ENCODE assay signal across 8 cellular contexts in genomic region chr17:17849863-17850373, GRCh38. TPM values are rescaled to one million over a fixed set of nuclear protein-coding genes. Genes with fewer than 3 reads are reported as not detected.
DNase-seq lines count a peak whose midpoint lies in the region; ATAC-seq and TF ChIP-seq lines count a peak whose summit lies in the region.

No MANE protein-coding gene starts in this region.

- TF ChIP-seq CTCF in fibroblast of lung (conservative IDR thresholded peaks at IDR 0.05 in 1 of 2, IDR thresholded peaks at IDR 0.05 in 1 of 2; ENCODE audit: low read depth in 1 of 2, low read length in 2 of 2) = peak; percentile 33 to 48

- no peak overlapping the region for H3K4me2 ChIP-seq in fibroblast of lung (ENCODE audit: extremely low read depth, insufficient read depth, low read length)
- no peak overlapping the region for H3K4me2 ChIP-seq in trophoblast cell (ENCODE audit: low read length)

- H3K9me3 ChIP-seq in fibroblast of lung (ENCODE audit: control insufficient read depth, insufficient read depth, low read depth, low read length) (no peaks in the 10 kb centered on the region), trophoblast cell (ENCODE audit: insufficient read depth, low read depth, low read length) (no peaks in the 10 kb centered on the region)

- no peak overlapping the region for H3K23ac ChIP-seq in trophoblast cell (ENCODE audit: low read length)

- ATAC-seq in GM18520 (IDR thresholded peaks at IDR 0.05; ENCODE audit: unreplicated experiment) = no peak
- no peak for ATAC-seq in GM18858 (IDR thresholded peaks at IDR 0.05; ENCODE audit: unreplicated experiment)

- H3K9ac ChIP-seq in fibroblast of lung (ENCODE audit: insufficient read depth, low read length) = no peak overlapping the region
- no peak overlapping the region for H3K9ac ChIP-seq in trophoblast cell (ENCODE audit: low read length)

- WGBS in trophoblast cell (ENCODE audit: extremely low coverage, insufficient coverage, insufficient read length) = no CpG with 5 or more reads among the region's 2 CpGs

- no peak overlapping the region for H3K14ac ChIP-seq in trophoblast cell (ENCODE audit: low read length)

- H3K27me3 ChIP-seq in fibroblast of lung (ENCODE audit: control insufficient read depth, insufficient read depth, low read length) (no peaks in the 10 kb centered on the region), trophoblast cell (ENCODE audit: insufficient read depth, low read length) (no peaks in the 10 kb centered on the region)

- no peak overlapping the region for H3K18ac ChIP-seq in trophoblast cell (ENCODE audit: low read length)

- H3K4me1 ChIP-seq in fibroblast of lung (ENCODE audit: control insufficient read depth, extremely low read depth, insufficient read depth, low read length) (peaks cover 23% of the 10 kb centered on the region), trophoblast cell (ENCODE audit: control insufficient read depth in 1 of 2, insufficient read depth in 2 of 2, low read length in 2 of 2) (peaks cover 0 to 2% of the 10 kb centered on the region in 2 experiments)

- no peaks in the 10 kb centered on the region for H3K79me1 ChIP-seq in trophoblast cell (ENCODE audit: low read length)

- no peak overlapping the region for H4K12ac ChIP-seq in trophoblast cell (ENCODE audit: low read depth, low read length)

- H2AK5ac ChIP-seq in trophoblast cell (ENCODE audit: low read length) = no peak overlapping the region

- no peak overlapping the region for H3K4ac ChIP-seq in trophoblast cell (ENCODE audit: low read depth, low read length)

- no peak overlapping the region for H2BK120ac ChIP-seq in trophoblast cell (ENCODE audit: insufficient read depth, low read length, poor library complexity)

- peak overlapping the region; percentile 9 for H4K8ac ChIP-seq in trophoblast cell (ENCODE audit: low read depth, low read length)

- H2BK5ac ChIP-seq in trophoblast cell (ENCODE audit: low read depth, low read length, poor library complexity) = no peak overlapping the region

- DNase-seq in DMS 273 (lab: John Stamatoyannopoulos, UW; ENCODE audit: unreplicated experiment) (peak; percentile 53), DMS 273 treated with DMSO at 0.1 percent for 48 hours (lab: John Stamatoyannopoulos, UW) (no peak), NCI-H2196 (lab: John Stamatoyannopoulos, UW; ENCODE audit: unreplicated experiment) (peak; percentile 38), fibroblast of lung (ENCODE audit: low read depth in 2 of 2) (peak; percentile 47 to 57), trophoblast cell (peak in 1 of 2 donors; percentile 25)
- peak; percentile 85 for DNase-seq in activated CD8-positive, alpha-beta memory T cell treated with anti-CD3 and anti-CD28 coated beads, Interleukin-2, amount 50 U/mL, for 48 hours

- H4K20me1 ChIP-seq in fibroblast of lung (ENCODE audit: control insufficient read depth, extremely low read depth, insufficient read depth, low read length) = no peaks in the 10 kb centered on the region

- H2BK12ac ChIP-seq in trophoblast cell (ENCODE audit: low read length) = peak overlapping the region; percentile 32

- no peak overlapping the region for H4K91ac ChIP-seq in trophoblast cell (ENCODE audit: low read depth, low read length)

- H3K4me3 ChIP-seq in fibroblast of lung (replicated peaks in 1 of 4; ENCODE audit: control extremely low read depth in 1 of 4, insufficient read depth in 1 of 4, low read depth in 3 of 4, low read length in 4 of 4) = no peak overlapping the region
- H3K4me3 ChIP-seq in trophoblast cell (ENCODE audit: low read depth, low read length) = no peak overlapping the region

- H2AFZ ChIP-seq in fibroblast of lung (ENCODE audit: low read length) (no peak overlapping the region), trophoblast cell (ENCODE audit: insufficient read depth, low read length, poor library complexity) (peak overlapping the region; percentile 18)

- H3K36me3 ChIP-seq in fibroblast of lung (ENCODE audit: control insufficient read depth, insufficient read depth, low read length) (peaks cover 4% of the 10 kb centered on the region), trophoblast cell (ENCODE audit: control insufficient read depth in 1 of 2, insufficient read depth in 2 of 2, low read length in 2 of 2) (peaks cover 18 to 25% of the 10 kb centered on the region in 2 experiments)

- H3K79me2 ChIP-seq in fibroblast of lung (ENCODE audit: control insufficient read depth, insufficient read depth, low read length) = no peaks in the 10 kb centered on the region
- no peaks in the 10 kb centered on the region for H3K79me2 ChIP-seq in trophoblast cell (ENCODE audit: control insufficient read depth, insufficient read depth, low read length, poor library complexity)

- H3K27ac ChIP-seq in fibroblast of lung (ENCODE audit: insufficient read depth, low read length) (peak overlapping the region; percentile 54), trophoblast cell (ENCODE audit: low read depth, low read length) (no peak overlapping the region)

RNA-seq across cellular contexts. Expression of gene SREBF1, which starts 13.1 kb away (rescaled TPM):
- total RNA-seq in fibroblast of lung = 51.9 and 77.6 TPM in 2 replicates
- polyA plus RNA-seq in fibroblast of lung = 29.7 and 49.1 TPM in 2 replicates
- polyA plus RNA-seq in fibroblast of lung (2012) = 73.7 and 109 TPM in 2 replicates
- 172 and 195 TPM in 2 replicates for polyA minus RNA-seq in fibroblast of lung (ENCODE audit: low replicate concordance)
- polyA plus RNA-seq in trophoblast cell (2013) = 95.5 and 107 TPM in 2 replicates
